In genomic region chr4:101621120-101621519, GRCh38 we compare ENCODE assay signal across 15 cellular contexts.
A peak's percentile ranks its signal among the peaks of the same experiment; 100 is the strongest.
DNase-seq lines count a peak whose midpoint lies in the region; ATAC-seq and TF ChIP-seq lines count a peak whose summit lies in the region.
"Had no signal": no experiment of that assay in that cellular context is flagged by ENCODE, and none has a peak within 500 bp of the region (broad histone marks: within the 10 kb centered on the region; RNA-seq: fewer than 3 reads in every experiment).

No MANE protein-coding gene starts in this region.

- TF ChIP-seq CTCF in WTC11 (IDR thresholded peaks at IDR 0.05) = no peak

- DNase-seq in GM03348 (ENCODE audit: low spot score) (peak; percentile 82), fibroblast of the conjunctiva (ENCODE audit: low read depth) (peak; percentile 16), smooth muscle cell of the brain vasculature (ENCODE audit: low read depth, low spot score) (peak; percentile 28), NCI-H2107 treated with DMSO at 0.1 percent for 48 hours (lab: John Stamatoyannopoulos, UW; ENCODE audit: unreplicated experiment) (no peak), WTC11 (ENCODE audit: low spot score) (no peak), NCI-H345 (lab: John Stamatoyannopoulos, UW) (no peak)
- DNase-seq: activated CD8-positive, alpha-beta T cell treated with anti-CD3 and anti-CD28 coated beads, Interleukin-2, amount 10 ng/mL, durations not matched to agents 7 days and 5 days; activated effector memory CD4-positive, alpha-beta T cell treated with anti-CD3 and anti-CD28 coated beads, Interleukin-2, amount 50 U/mL, for 16 hours; effector CD8-positive, alpha-beta T cell; glutamatergic neuron; islet precursor cell; retina; stimulated activated naive CD4-positive, alpha-beta T cell treated with Interleukin-2 at 50 U/mL for 16 hours had no signal

- ATAC-seq in SK-N-SH treated with all-trans-retinoic acid at 6 μM for 48 hours (peak; percentile 82), WTC11 (no peak)
- ATAC-seq: activated CD8-positive, alpha-beta T cell treated with anti-CD3 and anti-CD28 coated beads, Interleukin-2, amount 10 ng/mL, durations not matched to agents 7 days and 5 days had no signal

- POLR2A ChIA-PET in WTC11 (lab: Charles Lee) = no interaction called here

- H3K27me3 Mint-ChIP-seq in WTC11 (ENCODE audit: low read depth) = no peaks in the 10 kb centered on the region
- H3K27me3 Mint-ChIP-seq: brain had no signal

- CTCF ChIA-PET in WTC11 (lab: Charles Lee) = no interaction called here

- no peak overlapping the region for H3K4me3 Mint-ChIP-seq in WTC11
- H3K4me3 Mint-ChIP-seq: activated CD8-positive, alpha-beta T cell treated with anti-CD3 and anti-CD28 coated beads, Interleukin-2, amount 10 ng/mL, durations not matched to agents 7 days and 5 days; brain had no signal

- no peaks in the 10 kb centered on the region for H3K4me1 Mint-ChIP-seq in WTC11

- peaks cover 9% of the 10 kb centered on the region; the same call in 1 of the 2 replicates for H3K9me3 Mint-ChIP-seq in WTC11
- H3K9me3 Mint-ChIP-seq: brain had no signal

- no peak overlapping the region for H3K27ac Mint-ChIP-seq in WTC11
- H3K27ac Mint-ChIP-seq: activated CD8-positive, alpha-beta T cell treated with anti-CD3 and anti-CD28 coated beads, Interleukin-2, amount 10 ng/mL, durations not matched to agents 7 days and 5 days had no signal

- no peaks in the 10 kb centered on the region for H3K36me3 Mint-ChIP-seq in WTC11
- H3K36me3 Mint-ChIP-seq: brain had no signal

TF ChIP-seq in SK-N-SH treated with all-trans-retinoic acid at 6 μM for 48 hours, 23 proteins besides CTCF, POLR2A, EP300 and RAD21 (continues in another document):
- TF ChIP-seq POU6F1 (CRISPR knock-in tag; IDR thresholded peaks at IDR 0.05; ENCODE audit: borderline replicate concordance, low read depth) = no peak
- no peak for TF ChIP-seq ESRRG (CRISPR knock-in tag; IDR thresholded peaks at IDR 0.05)
- TF ChIP-seq SNAI2 (CRISPR knock-in tag; IDR thresholded peaks at IDR 0.05) = no peak
- TF ChIP-seq PATZ1 (CRISPR knock-in tag; IDR thresholded peaks at IDR 0.05; ENCODE audit: borderline replicate concordance) = no peak
- TF ChIP-seq RARB (CRISPR knock-in tag; IDR thresholded peaks at IDR 0.05) = no peak
- TF ChIP-seq ZC3H10 (CRISPR knock-in tag; IDR thresholded peaks at IDR 0.05) = no peak
- no peak for TF ChIP-seq ZNF70 (CRISPR knock-in tag; IDR thresholded peaks at IDR 0.05)
- TF ChIP-seq OSR1 (CRISPR knock-in tag; IDR thresholded peaks at IDR 0.05) = no peak

TF ChIP-seq in WTC11, 78 proteins besides CTCF, POLR2A, EP300 and RAD21 (continues in another document):
- TF ChIP-seq NR3C1 (CRISPR knock-in tag; conservative IDR thresholded peaks at IDR 0.05; ENCODE audit: low read depth) (no peak), AR (CRISPR knock-in tag; IDR thresholded peaks at IDR 0.05) (no peak), SMAD4 (CRISPR knock-in tag; IDR thresholded peaks at IDR 0.05) (no peak), FOXP4 (CRISPR knock-in tag; IDR thresholded peaks at IDR 0.05) (no peak), ZMAT4 (CRISPR knock-in tag; IDR thresholded peaks at IDR 0.05) (no peak), TP53 (CRISPR knock-in tag; IDR thresholded peaks at IDR 0.05) (no peak), ZNF532 (CRISPR knock-in tag; IDR thresholded peaks at IDR 0.05; ENCODE audit: borderline replicate concordance) (no peak), ZBTB43 (CRISPR knock-in tag; IDR thresholded peaks at IDR 0.05) (no peak), SMAD3 (CRISPR knock-in tag; IDR thresholded peaks at IDR 0.05; ENCODE audit: borderline replicate concordance) (no peak)

Comparison
In these comparisons a context has a peak if more than half of its experiments do, and no peak if none do; other contexts are left out.
1. DNase-seq: peak in GM03348 (single experiment), fibroblast of the conjunctiva (single experiment) and smooth muscle cell of the brain vasculature (single experiment); none in NCI-H2107 treated with DMSO at 0.1 percent for 48 hours (single experiment), WTC11 (single experiment) and NCI-H345 (single experiment).